ENCODE assay signal across 8 cellular contexts in genomic region chr1:66929999-66930822, GRCh38. TPM values are rescaled to one million over a fixed set of nuclear protein-coding genes. Genes with fewer than 3 reads are reported as not detected.
DNase-seq lines count a peak whose midpoint lies in the region; ATAC-seq and TF ChIP-seq lines count a peak whose summit lies in the region.

No MANE protein-coding gene starts in this region.

- H3K27me3 Mint-ChIP-seq in activated CD4-positive, alpha-beta T cell treated with anti-CD3 and anti-CD28 coated beads for 36 hours: no peaks in the 10 kb centered on the region
- no peaks in the 10 kb centered on the region for H3K27me3 Mint-ChIP-seq in chondrocyte (ENCODE audit: low read depth)

- peak overlapping the region; percentile 86 for H3K4me3 Mint-ChIP-seq in activated CD4-positive, alpha-beta T cell treated with anti-CD3 and anti-CD28 coated beads for 36 hours
- H3K4me3 Mint-ChIP-seq in chondrocyte (ENCODE audit: unreplicated experiment): peak overlapping the region; percentile 82

- H3K4me1 Mint-ChIP-seq in activated CD4-positive, alpha-beta T cell treated with anti-CD3 and anti-CD28 coated beads for 36 hours: peaks cover 53% of the 10 kb centered on the region
- H3K4me1 Mint-ChIP-seq in chondrocyte (ENCODE audit: low read depth): peaks cover 69% of the 10 kb centered on the region

- H3K9me3 Mint-ChIP-seq in activated CD4-positive, alpha-beta T cell treated with anti-CD3 and anti-CD28 coated beads for 36 hours (ENCODE audit: low read depth): no peaks in the 10 kb centered on the region
- no peaks in the 10 kb centered on the region for H3K9me3 Mint-ChIP-seq in chondrocyte (ENCODE audit: low read depth)

- H3K4me3 ChIP-seq in BE2C (ENCODE audit: low read depth, low read length): peak overlapping the region; percentile 75

- no peaks in the 10 kb centered on the region for H3K9me3 ChIP-seq in BE2C

- intact Hi-C loops in activated CD4-positive, alpha-beta T cell treated with anti-CD3 and anti-CD28 coated beads for 36 hours (cut with DNase I, micrococcal nuclease): loop anchor here (1.0 to 10.0 kb wide), 14 partner anchors 51 to 1665 kb away; partner anchors contain the start of genes SERBP1 (in 2 of the 2) and SLC35D1 (in 1 of the 2)

- no peaks in the 10 kb centered on the region for H3K36me3 ChIP-seq in BE2C

- H3K27ac Mint-ChIP-seq in activated CD4-positive, alpha-beta T cell treated with anti-CD3 and anti-CD28 coated beads for 36 hours: peak overlapping the region; percentile 94
- H3K27ac Mint-ChIP-seq in chondrocyte (ENCODE audit: unreplicated experiment): peak overlapping the region; percentile 98

- no peaks in the 10 kb centered on the region for H3K27me3 ChIP-seq in BE2C

- TF ChIP-seq CTCF in BE2C (IDR thresholded peaks at IDR 0.05; ENCODE audit: low read depth, low read length) (no peak), chondrocyte (IDR thresholded peaks at IDR 0.05) (peak; percentile 72)

- POLR2A ChIA-PET in activated CD4-positive, alpha-beta T cell treated with anti-CD3 and anti-CD28 coated beads for 36 hours (lab: Charles Lee): interaction anchor here (0.6 kb wide), 1 partner anchor 233 kb away, joined by 4 read pairs; no protein-coding TSS in a partner anchor

- DNase-seq in BE2C (peak; percentile 92), NCI-H460 (ENCODE audit: extremely low read depth, low read depth) (peak; percentile 91), chondrocyte (ENCODE audit: low spot score) (peak; percentile 96), kidney tubule cell (ENCODE audit: low spot score) (peak; percentile 94)
- peak; percentile 96 for DNase-seq in activated CD4-positive, alpha-beta T cell treated with anti-CD3 and anti-CD28 coated beads for 36 hours
- DNase-seq in stimulated activated CD4-positive, alpha-beta T cell treated with anti-CD3 and anti-CD28 coated beads, Interleukin-15, amount 100 ng/mL, for 48 hours (ENCODE audit: low read depth in 2 of 2): peak; percentile 86 to 91

- CTCF ChIA-PET in activated CD4-positive, alpha-beta T cell treated with anti-CD3 and anti-CD28 coated beads for 36 hours (lab: Charles Lee): interaction anchor here (0.6 to 1.4 kb wide), 6 partner anchors 11 to 241 kb away, joined by 3 to 4 read pairs (median 3); no protein-coding TSS in a partner anchor

- H3K36me3 Mint-ChIP-seq in activated CD4-positive, alpha-beta T cell treated with anti-CD3 and anti-CD28 coated beads for 36 hours (ENCODE audit: low read depth): peaks cover 20% of the 10 kb centered on the region
- no peaks in the 10 kb centered on the region for H3K36me3 Mint-ChIP-seq in chondrocyte (ENCODE audit: low read depth)

- peak; percentile 43 for ATAC-seq in HG03378 (IDR thresholded peaks at IDR 0.05; ENCODE audit: unreplicated experiment)
- ATAC-seq in activated CD4-positive, alpha-beta T cell treated with anti-CD3 and anti-CD28 coated beads for 36 hours: peak; percentile 63

- H3K4me1 ChIP-seq in BE2C: no peaks in the 10 kb centered on the region

- peak; percentile 78 for TF ChIP-seq POLR2A in GM19193 (IDR thresholded peaks at IDR 0.05; ENCODE audit: extremely low read depth, insufficient read depth, insufficient read length)

RNA-seq across cellular contexts. Expression of gene MIER1, which starts 5.4 kb away (rescaled TPM):
- polyA plus RNA-seq in BE2C (2012; ENCODE audit: insufficient read depth, insufficient read length, low read depth): 6.5 TPM
- 31.1 and 35.8 TPM in 2 replicates for total RNA-seq in NCI-H460 (2014; rRNA removed; shearing (Covaris generic))
- 13.4 and 14.9 TPM in 2 replicates for polyA plus RNA-seq in NCI-H460 (2014; cell fraction: nucleus; rRNA removed)
- 10 to 100 TPM; 49.7 to 51.5 TPM for total RNA-seq in activated CD4-positive, alpha-beta T cell treated with anti-CD3 and anti-CD28 coated beads for 36 hours
- total RNA-seq in chondrocyte: 39.3 to 41.1 TPM (median 40.1 TPM) in 3 replicates

RNA-seq across cellular contexts. Expression of gene DNAI4, which starts 5.6 kb away (rescaled TPM):
- 1.2 TPM for polyA plus RNA-seq in BE2C (2012; ENCODE audit: insufficient read depth, insufficient read length, low read depth)
- 2.3 and 2.9 TPM in 2 replicates for total RNA-seq in NCI-H460 (2014; rRNA removed; shearing (Covaris generic))
- 10.7 and 13.0 TPM in 2 replicates for polyA plus RNA-seq in NCI-H460 (2014; cell fraction: nucleus; rRNA removed)
- 1 to 10 TPM in 1 of 2 experiments, under 1 TPM in 1; 0.87 to 3.6 TPM for total RNA-seq in activated CD4-positive, alpha-beta T cell treated with anti-CD3 and anti-CD28 coated beads for 36 hours
- 5.8 to 13.0 TPM (median 9.6 TPM) in 3 replicates for total RNA-seq in chondrocyte

Comparison
In these comparisons a context has a peak if more than half of its experiments do, and no peak if none do; other contexts are left out.
1. Peak in every context shown above with its lines: DNase-seq, ATAC-seq and H3K4me3 ChIP-seq.